Comparison of ENCODE assay signal across 8 cellular contexts in genomic region chr11:59144579-59145345, GRCh38. TPM values are rescaled to one million over a fixed set of nuclear protein-coding genes. Genes with fewer than 3 reads are reported as not detected.
DNase-seq lines count a peak whose midpoint lies in the region; ATAC-seq and TF ChIP-seq lines count a peak whose summit lies in the region.

No MANE protein-coding gene starts in this region.

- H3K4me1 Mint-ChIP-seq in dendritic cell treated with granulocyte-macrophage colony-stimulating factor and Interleukin-4, amounts not matched to agents 40 ng/mL and 50 ng/mL, for 4 days (ENCODE audit: low read depth), result peaks cover 57% of the 10 kb centered on the region

- H3K4me3 ChIP-seq in AG04450 (ENCODE audit: low read depth, low read length), result peak overlapping the region; percentile 66

- peak; percentile 56 for ATAC-seq in GM18867 (IDR thresholded peaks at IDR 0.05; ENCODE audit: unreplicated experiment)
- ATAC-seq in HG03108 (IDR thresholded peaks at IDR 0.05; ENCODE audit: unreplicated experiment), result peak; percentile 51

- POLR2A ChIA-PET in AG04450 (lab: Yijun Ruan, JAX), result interaction anchor here (1.1 to 1.2 kb wide), 2 partner anchors 14 to 38 kb away, joined by 3 read pairs; partner anchors contain the start of gene FAM111B

- peaks cover 39% of the 10 kb centered on the region for H3K36me3 Mint-ChIP-seq in dendritic cell treated with granulocyte-macrophage colony-stimulating factor and Interleukin-4, amounts not matched to agents 40 ng/mL and 50 ng/mL, for 4 days (ENCODE audit: low read depth)

- peak overlapping the region; percentile 55 for H3K27ac ChIP-seq in AG04450 (ENCODE audit: low read depth, low read length)

- peak overlapping the region; percentile 91 for H3K27ac Mint-ChIP-seq in dendritic cell treated with granulocyte-macrophage colony-stimulating factor and Interleukin-4, amounts not matched to agents 40 ng/mL and 50 ng/mL, for 4 days

- H3K9me3 Mint-ChIP-seq in dendritic cell treated with granulocyte-macrophage colony-stimulating factor and Interleukin-4, amounts not matched to agents 40 ng/mL and 50 ng/mL, for 4 days, result no peaks in the 10 kb centered on the region

- CTCF ChIA-PET in AG04450 (lab: Charles Lee), result interaction anchor here (0.7 to 10.5 kb wide), 13 partner anchors 9 to 92 kb away, joined by 3 to 143 read pairs (median 5); partner anchors contain the start of genes DTX4 and FAM111B

- H3K27me3 Mint-ChIP-seq in dendritic cell treated with granulocyte-macrophage colony-stimulating factor and Interleukin-4, amounts not matched to agents 40 ng/mL and 50 ng/mL, for 4 days, result no peaks in the 10 kb centered on the region

- peak overlapping the region; percentile 96 for H3K4me3 Mint-ChIP-seq in dendritic cell treated with granulocyte-macrophage colony-stimulating factor and Interleukin-4, amounts not matched to agents 40 ng/mL and 50 ng/mL, for 4 days

- no peak for TF ChIP-seq CTCF in AG04450 (IDR thresholded peaks at IDR 0.05; ENCODE audit: low read depth, low read length)

- no peaks in the 10 kb centered on the region; the same call in 1 of the 2 replicates for H3K9me3 ChIP-seq in AG04450 (ENCODE audit: control insufficient read depth, insufficient read depth, low read length)

- H3K27me3 ChIP-seq in AG04450 (ENCODE audit: control insufficient read depth, insufficient read depth, low read length), result no peaks in the 10 kb centered on the region

- intact Hi-C loops in dendritic cell treated with granulocyte-macrophage colony-stimulating factor and Interleukin-4, amounts not matched to agents 40 ng/mL and 50 ng/mL, for 4 days (cut with micrococcal nuclease), result loop anchor here (2.0 kb wide), 1 partner anchor 566 kb away; the partner anchor contains the start of gene ZFP91

- DNase-seq in AG04450 (ENCODE audit: low read depth, low spot score), result peak; percentile 42
- DNase-seq in NCI-H2196 (lab: John Stamatoyannopoulos, UW; ENCODE audit: unreplicated experiment), result peak; percentile 93
- peak; percentile 82 for DNase-seq in activated CD4-positive, alpha-beta T cell treated with anti-CD3 and anti-CD28 coated beads for 48 hours
- peak; percentile 95 for DNase-seq in left kidney (ENCODE audit: low read depth, low spot score)
- DNase-seq in stimulated activated CD4-positive, alpha-beta T cell treated with anti-CD3 and anti-CD28 coated beads, Interleukin-2, amount 100 ng/mL, for 4 hours (ENCODE audit: low read depth), result peak; percentile 56

RNA-seq across cellular contexts. Expression of gene FAM111A, which starts 2.1 kb away (rescaled TPM):
- polyA plus RNA-seq in AG04450 (2011; rRNA removed), result 20.6 and 23.1 TPM in 2 replicates
- 13.2 and 15.0 TPM in 2 replicates for polyA minus RNA-seq in AG04450 (2011; rRNA and poly(A)+ RNA removed)

RNA-seq across cellular contexts. Expression of gene DTX4, which starts 27.2 kb away (rescaled TPM):
- polyA plus RNA-seq in AG04450 (2011; rRNA removed), result 1.4 and 2.2 TPM in 2 replicates
- 3.2 and 5.3 TPM in 2 replicates for polyA minus RNA-seq in AG04450 (2011; rRNA and poly(A)+ RNA removed)

RNA-seq across cellular contexts. Expression of gene FAM111B, which starts 37.7 kb away (rescaled TPM):
- 1.6 and 2.7 TPM in 2 replicates for polyA plus RNA-seq in AG04450 (2011; rRNA removed)
- polyA minus RNA-seq in AG04450 (2011; rRNA and poly(A)+ RNA removed), result 0.87 and 3.0 TPM in 2 replicates

RNA-seq across cellular contexts. Expression of gene GLYATL1B, which starts 58.7 kb away (rescaled TPM):
- polyA plus RNA-seq in AG04450 (2011; rRNA removed), result not detected in 2 replicates
- not detected in 2 replicates for polyA minus RNA-seq in AG04450 (2011; rRNA and poly(A)+ RNA removed)

Comparison
In these comparisons a context has a peak if more than half of its experiments do, and no peak if none do; other contexts are left out.
1. Peak in every context shown above with its lines: DNase-seq, ATAC-seq, H3K4me3 ChIP-seq and H3K27ac ChIP-seq.
2. DNase-seq: peak in every context shown above with its lines; median percentile 95 in left kidney; 93 in NCI-H2196; 82 in activated CD4-positive, alpha-beta T cell treated with anti-CD3 and anti-CD28 coated beads for 48 hours; 56 in stimulated activated CD4-positive, alpha-beta T cell treated with anti-CD3 and anti-CD28 coated beads, Interleukin-2, amount 100 ng/mL, for 4 hours; 42 in AG04450.